17 cellular contexts compared by ENCODE assay signal in the genomic region with DNA sequence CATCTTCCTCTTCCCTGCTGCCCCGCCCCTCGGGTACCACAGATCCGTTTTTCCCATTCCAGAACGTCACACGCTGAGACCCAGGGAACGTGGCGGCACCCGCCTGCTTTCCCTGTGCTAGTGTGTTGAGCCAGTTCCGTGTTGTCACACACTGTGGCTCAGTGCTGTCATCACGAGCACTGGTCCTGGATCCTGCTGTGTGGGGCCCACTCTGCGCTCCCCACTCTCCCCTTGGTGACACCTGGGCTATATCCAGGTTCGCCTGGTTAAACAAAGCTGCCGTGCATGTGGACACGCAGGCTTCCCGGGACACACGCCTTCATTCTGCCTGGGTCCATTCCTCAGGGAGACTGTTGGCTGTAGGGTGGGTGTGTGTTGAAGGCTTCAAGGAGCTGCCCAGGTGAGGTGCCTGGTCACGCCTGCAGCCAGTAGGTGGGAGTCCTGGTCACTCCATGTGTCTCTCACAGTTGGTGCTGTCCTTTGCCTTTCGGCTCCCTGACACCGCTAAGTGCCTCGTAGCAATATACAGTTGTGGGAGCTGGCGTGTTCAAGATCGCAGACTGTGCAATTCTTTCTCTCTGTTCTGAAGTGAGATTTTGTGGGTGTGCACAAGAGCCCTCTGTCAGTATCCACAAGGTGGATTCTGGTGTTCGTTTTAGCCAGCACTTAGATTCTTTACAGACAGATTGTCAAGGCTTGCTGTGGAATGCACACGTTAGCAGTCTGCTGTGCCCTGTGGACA.
A peak's percentile ranks its signal among the peaks of the same experiment; 100 is the strongest.
DNase-seq lines count a peak whose midpoint lies in the region; ATAC-seq and TF ChIP-seq lines count a peak whose summit lies in the region.
"Had no signal": no experiment of that assay in that cellular context is flagged by ENCODE, and none has a peak within 500 bp of the region (broad histone marks: within the 10 kb centered on the region; RNA-seq: fewer than 3 reads in every experiment).

No MANE protein-coding gene starts in this region.

- TF ChIP-seq CTCF in heart right ventricle (IDR thresholded peaks at IDR 0.05) (no peak), endothelial cell (IDR thresholded peaks at IDR 0.05; ENCODE audit: unreplicated experiment) (no peak), omental fat pad (IDR thresholded peaks at IDR 0.05) (no peak), tibial artery (IDR thresholded peaks at IDR 0.05) (no peak)
- no peak for TF ChIP-seq CTCF in activated CD8-positive, alpha-beta T cell treated with anti-CD3 and anti-CD28 coated beads for 36 hours (IDR thresholded peaks at IDR 0.05)

- peaks cover 12% of the 10 kb centered on the region for H3K27me3 Mint-ChIP-seq in endothelial cell (ENCODE audit: unreplicated experiment)
- no peaks in the 10 kb centered on the region for H3K27me3 Mint-ChIP-seq in activated CD8-positive, alpha-beta T cell treated with anti-CD3 and anti-CD28 coated beads for 36 hours
- H3K27me3 Mint-ChIP-seq: CD4-positive, alpha-beta memory T cell had no signal

- intact Hi-C loops in Right ventricle myocardium inferior (cut with DNase I) = loop anchor here (2.0 kb wide), 1 partner anchor 87 kb away; no protein-coding TSS in a partner anchor
- intact Hi-C loops in heart right ventricle (cut with DNase I) = loop anchor here in 4 of 10 donors (5.0 to 10.0 kb wide), 3 partner anchors 34 to 89 kb away; partner anchors contain the start of gene INPP5A (in 1 of the 4)
- intact Hi-C loops in tibial artery (cut with DNase I; ENCODE audit: low total_unique reads) = no loop called here
- intact Hi-C loops in activated CD8-positive, alpha-beta T cell treated with anti-CD3 and anti-CD28 coated beads for 36 hours (cut with micrococcal nuclease) = no loop called here

- peaks cover 22% of the 10 kb centered on the region for H3K36me3 Mint-ChIP-seq in endothelial cell (ENCODE audit: low read depth, unreplicated experiment)
- H3K36me3 Mint-ChIP-seq in activated CD8-positive, alpha-beta T cell treated with anti-CD3 and anti-CD28 coated beads for 36 hours (ENCODE audit: low read depth) = peaks cover 2% of the 10 kb centered on the region
- H3K36me3 Mint-ChIP-seq: stimulated activated effector memory CD8-positive, alpha-beta T cell treated with anti-CD3 and anti-CD28 coated beads, Interleukin-12 subunit alpha, Interleukin-12 subunit beta, amount 100 ng/mL, for 72 hours had no signal

- 83% methylated on average over 24 of the region's 24 CpGs for whole genome bisulfite sequencing in heart right ventricle, 2 donors

- H3K9me3 ChIP-seq in heart right ventricle (peaks cover 0 to 10% (median 0%) of the 10 kb centered on the region in 11 donors), tibial artery (peaks cover 0 to under 1% (median 0%) of the 10 kb centered on the region in 3 donors)
- H3K9me3 ChIP-seq: SK-N-SH had no signal

- CTCF ChIA-PET in activated CD8-positive, alpha-beta T cell treated with anti-CD3 and anti-CD28 coated beads for 36 hours (lab: Charles Lee) = no interaction called here

- H3K4me1 Mint-ChIP-seq in endothelial cell (ENCODE audit: unreplicated experiment) = peaks cover 34% of the 10 kb centered on the region
- peaks cover 25% of the 10 kb centered on the region for H3K4me1 Mint-ChIP-seq in activated CD8-positive, alpha-beta T cell treated with anti-CD3 and anti-CD28 coated beads for 36 hours (ENCODE audit: low read depth)

- H3K36me3 ChIP-seq in heart right ventricle = no peaks in the 10 kb centered on the region
- H3K36me3 ChIP-seq in tibial artery = no peaks in the 10 kb centered on the region

- ATAC-seq in Right ventricle myocardium inferior (no peak), heart right ventricle (no peak), omental fat pad (ENCODE audit: low FRiP score) (no peak), GM18520 (IDR thresholded peaks at IDR 0.05; ENCODE audit: unreplicated experiment) (no peak)
- ATAC-seq in activated CD8-positive, alpha-beta T cell treated with anti-CD3 and anti-CD28 coated beads for 36 hours = no peak
- ATAC-seq: stimulated activated effector memory CD8-positive, alpha-beta T cell treated with anti-CD3 and anti-CD28 coated beads, Interleukin-12 subunit alpha, Interleukin-12 subunit beta, amount 100 ng/mL, for 72 hours had no signal

- H3K27ac ChIP-seq in heart right ventricle (peak overlapping the region in 5 of 10 donors; percentile 26 to 97 (median 84)), tibial artery (peak overlapping the region; percentile 89 to 94)
- H3K27ac ChIP-seq: parathyroid adenoma had no signal

- DNase-seq in Right ventricle myocardium inferior (ENCODE audit: missing footprints) (peak; percentile 1), heart right ventricle (no peak), endothelial cell (ENCODE audit: low spot score) (no peak), omental fat pad (ENCODE audit: low spot score) (peak; percentile 18), tibial artery (peak in 1 of 2 donors; percentile 59), cerebellum (ENCODE audit: low spot score) (no peak)
- DNase-seq in activated CD8-positive, alpha-beta T cell treated with anti-CD3 and anti-CD28 coated beads for 36 hours = no peak
- DNase-seq: ACHN; activated CD4-positive, alpha-beta T cell treated with anti-CD3 and anti-CD28 coated beads for 48 hours; activated gamma-delta T cell treated with Interleukin-2 at 50 U/mL for 16 hours; foreskin melanocyte; NCI-H1436 treated with DMSO at 0.1 percent for 48 hours; SK-N-SH had no signal

- peak overlapping the region; percentile 21 for H3K4me3 Mint-ChIP-seq in endothelial cell (ENCODE audit: unreplicated experiment)
- H3K4me3 Mint-ChIP-seq in activated CD8-positive, alpha-beta T cell treated with anti-CD3 and anti-CD28 coated beads for 36 hours = no peak overlapping the region
- H3K4me3 Mint-ChIP-seq: stimulated activated effector memory CD8-positive, alpha-beta T cell treated with anti-CD3 and anti-CD28 coated beads, Interleukin-12 subunit alpha, Interleukin-12 subunit beta, amount 100 ng/mL, for 72 hours had no signal

- H3K27me3 ChIP-seq in heart right ventricle (no peaks in the 10 kb centered on the region), tibial artery (no peaks in the 10 kb centered on the region)

- H3K4me3 ChIP-seq in heart right ventricle (no peak overlapping the region), tibial artery (no peak overlapping the region)

- H3K4me1 ChIP-seq in heart right ventricle (peaks cover 32 to 64% (median 56%) of the 10 kb centered on the region in 9 donors), tibial artery (peaks cover 2 to 67% (median 60%) of the 10 kb centered on the region in 4 donors)

- H3K27ac Mint-ChIP-seq in endothelial cell (ENCODE audit: unreplicated experiment) = no peak overlapping the region
- H3K27ac Mint-ChIP-seq in activated CD8-positive, alpha-beta T cell treated with anti-CD3 and anti-CD28 coated beads for 36 hours = no peak overlapping the region
- H3K27ac Mint-ChIP-seq: stimulated activated effector memory CD8-positive, alpha-beta T cell treated with anti-CD3 and anti-CD28 coated beads, Interleukin-12 subunit alpha, Interleukin-12 subunit beta, amount 100 ng/mL, for 72 hours had no signal

- POLR2A ChIA-PET in activated CD8-positive, alpha-beta T cell treated with anti-CD3 and anti-CD28 coated beads for 36 hours (lab: Charles Lee) = no interaction called here

- H3K9me3 Mint-ChIP-seq in endothelial cell (ENCODE audit: unreplicated experiment) = no peaks in the 10 kb centered on the region
- H3K9me3 Mint-ChIP-seq in activated CD8-positive, alpha-beta T cell treated with anti-CD3 and anti-CD28 coated beads for 36 hours = peaks cover 4% of the 10 kb centered on the region

Comparison
In these comparisons a context has a peak if more than half of its experiments do, and no peak if none do; other contexts are left out.
1. DNase-seq: peak in Right ventricle myocardium inferior (single experiment) and omental fat pad (single experiment); none in heart right ventricle (0 of 2), endothelial cell (single experiment), activated CD8-positive, alpha-beta T cell treated with anti-CD3 and anti-CD28 coated beads for 36 hours (single experiment) and cerebellum (single experiment).